In the genomic region with DNA sequence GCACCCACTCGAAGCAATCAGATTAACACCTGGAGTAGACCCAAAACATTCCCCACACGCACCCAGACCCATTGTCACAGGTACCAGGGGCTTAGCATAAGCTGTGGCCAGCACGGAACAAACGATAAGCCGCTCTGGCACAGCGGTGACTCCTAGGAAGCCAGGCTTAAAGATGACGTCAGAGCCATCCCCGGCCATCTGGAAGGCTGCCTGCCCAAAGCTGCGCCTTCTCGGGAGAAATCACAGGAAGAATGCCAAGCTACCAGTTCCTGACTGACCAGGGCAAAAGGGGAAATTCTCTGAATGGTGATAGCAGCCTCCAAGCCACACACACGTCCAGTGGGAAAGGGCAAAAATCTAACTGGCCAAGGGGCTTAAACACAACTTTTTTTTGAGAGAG, we compare ENCODE assay signal across 11 cellular contexts. TPM values are rescaled to one million over a fixed set of nuclear protein-coding genes. Genes with fewer than 3 reads are reported as not detected.
DNase-seq lines count a peak whose midpoint lies in the region; ATAC-seq and TF ChIP-seq lines count a peak whose summit lies in the region.
"Had no signal": no experiment of that assay in that cellular context is flagged by ENCODE, and none has a peak within 500 bp of the region (broad histone marks: within the 10 kb centered on the region; RNA-seq: fewer than 3 reads in every experiment).

No MANE protein-coding gene starts in this region.

- TF ChIP-seq EP300 in transverse colon (IDR thresholded peaks at IDR 0.05; ENCODE audit: low read depth) = no peak

- H3K4me3 ChIP-seq in right atrium auricular region (no peak overlapping the region), transverse colon (no peak overlapping the region)

- intact Hi-C loops in transverse colon (cut with DNase I; ENCODE audit: low total_unique reads) = no loop called here

- no peak for TF ChIP-seq POLR2A in transverse colon (IDR thresholded peaks at IDR 0.05)

- ATAC-seq in activated naive CD4-positive, alpha-beta T cell treated with anti-CD3 and anti-CD28 coated beads, Interleukin-2, amount 50 U/mL, for 72 hours = no peak
- no peak for ATAC-seq in HG02884 (IDR thresholded peaks at IDR 0.05; ENCODE audit: unreplicated experiment)
- ATAC-seq: stimulated activated effector memory CD8-positive, alpha-beta T cell treated with anti-CD3 and anti-CD28 coated beads, Interleukin-12 subunit alpha, Interleukin-12 subunit beta, amount 100 ng/mL, for 72 hours had no signal

- H3K4me1 ChIP-seq in right atrium auricular region (peaks cover 0 to 13% of the 10 kb centered on the region in 2 donors), transverse colon (peaks cover 0 to 8% (median 6%) of the 10 kb centered on the region in 4 donors)

- no peaks in the 10 kb centered on the region for H3K9me3 ChIP-seq in right atrium auricular region
- H3K9me3 ChIP-seq in transverse colon = no peaks in the 10 kb centered on the region

- H3K27me3 ChIP-seq in right atrium auricular region (no peaks in the 10 kb centered on the region), transverse colon (peaks cover 10% of the 10 kb centered on the region)

- H3K36me3 ChIP-seq in right atrium auricular region (no peaks in the 10 kb centered on the region), transverse colon (no peaks in the 10 kb centered on the region)

- TF ChIP-seq CTCF in right atrium auricular region (IDR thresholded peaks at IDR 0.05) (no peak), transverse colon (IDR thresholded peaks at IDR 0.05) (no peak)

- H3K36me3 Mint-ChIP-seq in activated naive CD4-positive, alpha-beta T cell treated with anti-CD3 and anti-CD28 coated beads, Interleukin-2, amount 50 U/mL, for 72 hours = no peaks in the 10 kb centered on the region
- H3K36me3 Mint-ChIP-seq: stimulated activated effector memory CD8-positive, alpha-beta T cell treated with anti-CD3 and anti-CD28 coated beads, Interleukin-12 subunit alpha, Interleukin-12 subunit beta, amount 100 ng/mL, for 72 hours had no signal

- in situ Hi-C loops in transverse colon (cut with MboI; ENCODE audit: low pct_ligation_motif_present in 1 of 4, low pct_unique_long_range_greater_than_20kb in 1 of 4, low sequenced_read_pairs in 3 of 4) = no loop called here

- DNase-seq in NCI-H1436 (lab: John Stamatoyannopoulos, UW) = peak; percentile 18
- no peak for DNase-seq in NCI-H1436 treated with DMSO at 0.1 percent for 48 hours (lab: John Stamatoyannopoulos, UW)
- DNase-seq in T1000 (lab: John Stamatoyannopoulos, UW) = peak; percentile 21
- peak; percentile 74 for DNase-seq in right atrium auricular region (ENCODE audit: low spot score)
- DNase-seq in transverse colon = peak; percentile 40
- DNase-seq in activated naive CD4-positive, alpha-beta T cell treated with anti-CD3 and anti-CD28 coated beads, Interleukin-2, amount 50 U/mL, for 72 hours (ENCODE audit: low spot score in 2 of 2) = no peak
- DNase-seq in stimulated activated naive CD4-positive, alpha-beta T cell (lab: John Stamatoyannopoulos, UW) = no peak
- DNase-seq: activated naive CD4-positive, alpha-beta T cell treated with anti-CD3 and anti-CD28 coated beads, Interleukin-2, amount 50 U/mL, for 16 hours had no signal

- no peaks in the 10 kb centered on the region for H3K9me3 Mint-ChIP-seq in activated naive CD4-positive, alpha-beta T cell treated with anti-CD3 and anti-CD28 coated beads, Interleukin-2, amount 50 U/mL, for 72 hours
- H3K9me3 Mint-ChIP-seq: stimulated activated effector memory CD8-positive, alpha-beta T cell treated with anti-CD3 and anti-CD28 coated beads, Interleukin-12 subunit alpha, Interleukin-12 subunit beta, amount 100 ng/mL, for 72 hours had no signal

- 24 to 40% methylated on average over 1 to 11 of the region's 11 CpGs for WGBS in transverse colon (ENCODE audit: low coverage in 1 of 2), 2 donors

- peak overlapping the region; percentile 49 to 54 for H3K27ac ChIP-seq in right atrium auricular region
- no peak overlapping the region for H3K27ac ChIP-seq in transverse colon
- H3K27ac ChIP-seq: 22Rv1 had no signal

- no peak overlapping the region for H3K27ac Mint-ChIP-seq in activated naive CD4-positive, alpha-beta T cell treated with anti-CD3 and anti-CD28 coated beads, Interleukin-2, amount 50 U/mL, for 72 hours
- H3K27ac Mint-ChIP-seq: stimulated activated effector memory CD8-positive, alpha-beta T cell treated with anti-CD3 and anti-CD28 coated beads, Interleukin-12 subunit alpha, Interleukin-12 subunit beta, amount 100 ng/mL, for 72 hours had no signal

RNA-seq across cellular contexts. Expression of a gene that starts 13.0 kb away (rescaled TPM):
- 10 to 100 TPM; 49.2 to 56.7 TPM for total RNA-seq in right atrium auricular region
- total RNA-seq in transverse colon = 10 to 100 TPM; 30.8 to 64.3 (median 53.2) TPM
- 10 to 100 TPM; 52.2 to 63.2 TPM for total RNA-seq in activated naive CD4-positive, alpha-beta T cell treated with anti-CD3 and anti-CD28 coated beads, Interleukin-2, amount 50 U/mL, for 72 hours

Comparison
In these comparisons a context has a peak if more than half of its experiments do, and no peak if none do; other contexts are left out.
1. DNase-seq: peak in NCI-H1436 (single experiment), T1000 (single experiment), right atrium auricular region (single experiment) and transverse colon (single experiment); none in NCI-H1436 treated with DMSO at 0.1 percent for 48 hours (single experiment), activated naive CD4-positive, alpha-beta T cell treated with anti-CD3 and anti-CD28 coated beads, Interleukin-2, amount 50 U/mL, for 72 hours (0 of 2) and stimulated activated naive CD4-positive, alpha-beta T cell (0 of 6).
2. H3K27ac ChIP-seq: peak in right atrium auricular region (2 of 2); none in transverse colon (0 of 4).